Comparison of ENCODE assay signal across 8 cellular contexts in genomic region chr10:119139464-119140067, GRCh38. TPM values are rescaled to one million over a fixed set of nuclear protein-coding genes. Genes with fewer than 3 reads are reported as not detected.
DNase-seq lines count a peak whose midpoint lies in the region; ATAC-seq and TF ChIP-seq lines count a peak whose summit lies in the region.

No MANE protein-coding gene starts in this region.

- CTCF ChIA-PET in MCF 10A (lab: Yijun Ruan, JAX): interaction anchor here (0.6 to 1.1 kb wide), 2 partner anchors 12 to 31 kb away, joined by 4 to 5 read pairs; no protein-coding TSS in a partner anchor
- CTCF ChIA-PET in PC-9 (lab: Charles Lee): no interaction called here

- H3K27me3 Mint-ChIP-seq in MCF 10A (ENCODE audit: insufficient read depth, unreplicated experiment): no peaks in the 10 kb centered on the region

- H3K4me3 Mint-ChIP-seq in MCF 10A (ENCODE audit: unreplicated experiment): no peak overlapping the region

- intact Hi-C loops in MCF 10A (cut with micrococcal nuclease) (no loop called here), breast epithelium (cut with DNase I; ENCODE audit: low total_unique reads) (no loop called here), PC-9 (cut with micrococcal nuclease; ENCODE audit: unreplicated experiment) (loop anchor here (10.0 kb wide), 1 partner anchor 1195 kb away; no protein-coding TSS in a partner anchor), left cardiac atrium (cut with DNase I) (no loop called here)

- TF ChIP-seq CTCF in MCF 10A (IDR thresholded peaks at IDR 0.05; ENCODE audit: unreplicated experiment) (peak; percentile 44), breast epithelium (IDR thresholded peaks at IDR 0.05) (peak in 1 of 3 donors; percentile 27), PC-9 (conservative IDR thresholded peaks at IDR 0.05) (peak; percentile 50)

- ATAC-seq in left cardiac atrium: peak; percentile 61 to 64
- ATAC-seq in GM18861 (IDR thresholded peaks at IDR 0.05; ENCODE audit: unreplicated experiment): no peak

- H3K4me3 ChIP-seq in breast epithelium (no peak overlapping the region), PC-9 (no peak overlapping the region)

- H3K36me3 ChIP-seq in breast epithelium (no peaks in the 10 kb centered on the region), PC-9 (ENCODE audit: low read depth) (no peaks in the 10 kb centered on the region)

- no peaks in the 10 kb centered on the region for H3K9me3 Mint-ChIP-seq in MCF 10A (ENCODE audit: unreplicated experiment)

- H3K27ac ChIP-seq in breast epithelium (no peak overlapping the region), PC-9 (no peak overlapping the region)

- TF ChIP-seq POLR2A in breast epithelium (IDR thresholded peaks at IDR 0.05): no peak

- H3K4me2 ChIP-seq in PC-9: no peak overlapping the region

- POLR2A ChIA-PET in MCF 10A (lab: Yijun Ruan, JAX): no interaction called here
- POLR2A ChIA-PET in PC-9 (lab: Charles Lee; ENCODE audit: unreplicated experiment): interaction anchor here (0.6 kb wide), 1 partner anchor 711 kb away, joined by 13 read pairs; no protein-coding TSS in a partner anchor

- no peak overlapping the region for H2AFZ ChIP-seq in PC-9

- H3K9me2 ChIP-seq in PC-9 (ENCODE audit: insufficient read depth): no peaks in the 10 kb centered on the region

- H3K9me3 ChIP-seq in breast epithelium: no peaks in the 10 kb centered on the region
- no peaks in the 10 kb centered on the region for H3K9me3 ChIP-seq in PC-9 (ENCODE audit: insufficient read depth, low read depth)

- H4K20me1 ChIP-seq in PC-9 (ENCODE audit: insufficient read depth): no peaks in the 10 kb centered on the region

- no peaks in the 10 kb centered on the region for H3K79me2 ChIP-seq in PC-9 (ENCODE audit: low read depth)

- peaks cover 70% of the 10 kb centered on the region for H3K36me3 Mint-ChIP-seq in MCF 10A (ENCODE audit: insufficient read depth, unreplicated experiment)

- peak overlapping the region; percentile 52 for H3K27ac Mint-ChIP-seq in MCF 10A (ENCODE audit: low read depth, unreplicated experiment)

- H3K4me1 ChIP-seq in breast epithelium (no peaks in the 10 kb centered on the region), PC-9 (replicated peaks; ENCODE audit: insufficient read depth) (no peaks in the 10 kb centered on the region)

- BruUV-seq in MCF 10A (replicated peaks; lab: Mats Ljungman, UMichigan) (no TSS peak), PC-9 (replicated peaks; lab: Mats Ljungman, UMichigan) (no TSS peak)

- peaks cover 8% of the 10 kb centered on the region for H3K4me1 Mint-ChIP-seq in MCF 10A (ENCODE audit: insufficient read depth, unreplicated experiment)

- H3K27me3 ChIP-seq in breast epithelium: no peaks in the 10 kb centered on the region
- no peaks in the 10 kb centered on the region for H3K27me3 ChIP-seq in PC-9 (ENCODE audit: insufficient read depth, low read depth)

- H3F3A ChIP-seq in PC-9 (ENCODE audit: insufficient read depth, low read depth): no peaks in the 10 kb centered on the region

- DNase-seq in MCF 10A (ENCODE audit: unreplicated experiment): peak; percentile 39
- no peak for DNase-seq in breast epithelium (ENCODE audit: low spot score in 2 of 2)
- peak in 1 of 2 experiments; percentile 12 for DNase-seq in PC-9
- DNase-seq in activated effector memory CD4-positive, alpha-beta T cell treated with Interleukin-2 at 50 U/mL for 16 hours: peak; percentile 34
- DNase-seq in left cardiac atrium: peak; percentile 40
- DNase-seq in stimulated activated CD4-positive, alpha-beta T cell treated with anti-CD3 and anti-CD28 coated beads, Interleukin-1b, Interleukin-23, amount 100 ng/mL, for 4 hours (ENCODE audit: low read depth in 2 of 2): peak; percentile 31 to 36
- no peak for DNase-seq in middle frontal gyrus (ENCODE audit: extremely low spot score, low spot score)

RNA-seq across cellular contexts. Expression of gene SFXN4, which starts 25.9 kb away (rescaled TPM):
- total RNA-seq in MCF 10A (2022) (33.2 and 44.7 TPM in 2 replicates), breast epithelium (10 to 100 TPM; 14.6 to 25.2 (median 18.6) TPM), PC-9 (2021) (15.4 and 18.3 TPM in 2 replicates), left cardiac atrium (10 to 100 TPM; 34.7 to 36.8 TPM)

RNA-seq across cellular contexts. Expression of gene DENND10, which starts 35.7 kb away (rescaled TPM):
- 27.2 and 35.3 TPM in 2 replicates for total RNA-seq in MCF 10A (2022)
- total RNA-seq in breast epithelium: 10 to 100 TPM; 33.8 to 55.0 (median 37.3) TPM
- 30.1 and 31.8 TPM in 2 replicates for total RNA-seq in PC-9 (2021)
- total RNA-seq in left cardiac atrium: 10 to 100 TPM; 22.6 to 25.4 TPM

RNA-seq across cellular contexts. Expression of gene PRDX3, which starts 39.0 kb away (rescaled TPM):
- total RNA-seq in MCF 10A (2022) (85.6 and 94.4 TPM in 2 replicates), breast epithelium (100 to 1,000 TPM; 154 to 165 (median 164) TPM), PC-9 (2021) (110 and 144 TPM in 2 replicates), left cardiac atrium (100 to 1,000 TPM; 162 to 183 TPM)

RNA-seq across cellular contexts. Expression of gene EIF3A, which starts 58.9 kb away (rescaled TPM):
- total RNA-seq in MCF 10A (2022) (190 and 226 TPM in 2 replicates), breast epithelium (100 to 1,000 TPM; 117 to 166 (median 124) TPM), PC-9 (2021) (85.5 and 102 TPM in 2 replicates), left cardiac atrium (100 to 1,000 TPM in 1 of 2 donors, 10 to 100 TPM in 1; 70.0 to 106 TPM)

Comparison
In these comparisons a context has a peak if more than half of its experiments do, and no peak if none do; other contexts are left out.
1. DNase-seq: peak in MCF 10A (single experiment), activated effector memory CD4-positive, alpha-beta T cell treated with Interleukin-2 at 50 U/mL for 16 hours (single experiment), left cardiac atrium (single experiment) and stimulated activated CD4-positive, alpha-beta T cell treated with anti-CD3 and anti-CD28 coated beads, Interleukin-1b, Interleukin-23, amount 100 ng/mL, for 4 hours (2 of 2); none in breast epithelium (0 of 2) and middle frontal gyrus (single experiment).